Comparison of ENCODE assay signal across 8 cellular contexts in genomic region chr9:90219548-90220118, GRCh38.
A peak's percentile ranks its signal among the peaks of the same experiment; 100 is the strongest.
DNase-seq lines count a peak whose midpoint lies in the region; ATAC-seq and TF ChIP-seq lines count a peak whose summit lies in the region.

No MANE protein-coding gene starts in this region.

- TF ChIP-seq CTCF in liver (IDR thresholded peaks at IDR 0.05; ENCODE audit: low read depth, low read length, missing input control): peak; percentile 45

- H3K27ac ChIP-seq in liver (ENCODE audit: low read depth in 1 of 2, low read length in 2 of 2): no peak overlapping the region

- H3K27me3 ChIP-seq in liver (ENCODE audit: control insufficient read depth in 4 of 4, insufficient read depth in 4 of 4, low read length in 3 of 4): no peaks in the 10 kb centered on the region

- no peaks in the 10 kb centered on the region for H3K4me1 ChIP-seq in liver (ENCODE audit: control insufficient read depth in 4 of 4, insufficient read depth in 4 of 4, low read length in 3 of 4)

- H3K27me3 Mint-ChIP-seq in activated T-cell treated with anti-CD3 and anti-CD28 coated beads, Interleukin-2, amount 50 U/mL, for 72 hours (ENCODE audit: low read depth): no peaks in the 10 kb centered on the region

- no peaks in the 10 kb centered on the region for H3K4me1 Mint-ChIP-seq in activated T-cell treated with anti-CD3 and anti-CD28 coated beads, Interleukin-2, amount 50 U/mL, for 72 hours (ENCODE audit: low read depth)

- no peaks in the 10 kb centered on the region for H3K36me3 ChIP-seq in liver (ENCODE audit: control insufficient read depth in 4 of 4, insufficient read depth in 3 of 4, low read depth in 1 of 4, low read length in 3 of 4)

- peaks cover 0 to 3% (median 0%) of the 10 kb centered on the region in 4 donors for H3K9me3 ChIP-seq in liver (ENCODE audit: control insufficient read depth in 4 of 4, low read length in 3 of 4)

- H3K27ac Mint-ChIP-seq in activated T-cell treated with anti-CD3 and anti-CD28 coated beads, Interleukin-2, amount 50 U/mL, for 72 hours: no peak overlapping the region

- DNase-seq in stimulated activated naive CD4-positive, alpha-beta T cell (lab: John Stamatoyannopoulos, UW): peak in 4 of 6 experiments; percentile 1 to 28 (median 18)
- DNase-seq in stimulated activated naive CD4-positive, alpha-beta T cell treated with Interleukin-2 at 50 U/mL for 16 hours (lab: John Stamatoyannopoulos, UW): no peak
- peak; percentile 22 to 25 for DNase-seq in activated T-cell treated with anti-CD3 and anti-CD28 coated beads, Interleukin-2, amount 50 U/mL, for 72 hours
- DNase-seq in NCI-H774 (lab: John Stamatoyannopoulos, UW) (no peak), NCI-H187 (lab: John Stamatoyannopoulos, UW) (no peak), glomerular visceral epithelial cell (ENCODE audit: extremely low spot score) (no peak), NCI-H524 (lab: John Stamatoyannopoulos, UW) (no peak)

- TF ChIP-seq RAD21 in liver (IDR thresholded peaks at IDR 0.05): peak; percentile 74 to 77

- no peak overlapping the region for H3K9ac ChIP-seq in liver (ENCODE audit: low read depth in 1 of 2, low read length in 2 of 2)

- ATAC-seq in activated T-cell treated with anti-CD3 and anti-CD28 coated beads, Interleukin-2, amount 50 U/mL, for 72 hours (replicated peaks in 1 of 2): peak; percentile 51 to 56

- H3K36me3 Mint-ChIP-seq in activated T-cell treated with anti-CD3 and anti-CD28 coated beads, Interleukin-2, amount 50 U/mL, for 72 hours (ENCODE audit: insufficient read depth in 2 of 2): no peaks in the 10 kb centered on the region

- WGBS in liver: 17% methylated on average over 27 of the region's 27 CpGs

- no peaks in the 10 kb centered on the region for H3K9me3 Mint-ChIP-seq in activated T-cell treated with anti-CD3 and anti-CD28 coated beads, Interleukin-2, amount 50 U/mL, for 72 hours

- no peak overlapping the region for H3K4me3 ChIP-seq in liver (ENCODE audit: low read depth in 1 of 3, low read length in 3 of 3)

- no peak overlapping the region for H3K4me3 Mint-ChIP-seq in activated T-cell treated with anti-CD3 and anti-CD28 coated beads, Interleukin-2, amount 50 U/mL, for 72 hours

TF ChIP-seq in liver, 16 proteins besides CTCF, POLR2A, EP300 and RAD21:
- TF ChIP-seq ATF3 (IDR thresholded peaks at IDR 0.05) (no peak), GABPA (IDR thresholded peaks at IDR 0.05 in 1 of 2, conservative IDR thresholded peaks at IDR 0.05 in 1 of 2) (no peak), JUND (IDR thresholded peaks at IDR 0.05) (no peak), HNF4A (conservative IDR thresholded peaks at IDR 0.05) (no peak), HNF4G (IDR thresholded peaks at IDR 0.05) (no peak)

Comparison
In these comparisons a context has a peak if more than half of its experiments do, and no peak if none do; other contexts are left out.
1. DNase-seq: peak in stimulated activated naive CD4-positive, alpha-beta T cell (4 of 6) and activated T-cell treated with anti-CD3 and anti-CD28 coated beads, Interleukin-2, amount 50 U/mL, for 72 hours (2 of 2); none in stimulated activated naive CD4-positive, alpha-beta T cell treated with Interleukin-2 at 50 U/mL for 16 hours (single experiment), NCI-H774 (single experiment), NCI-H187 (0 of 2), glomerular visceral epithelial cell (single experiment) and NCI-H524 (0 of 2).